In the genomic region with DNA sequence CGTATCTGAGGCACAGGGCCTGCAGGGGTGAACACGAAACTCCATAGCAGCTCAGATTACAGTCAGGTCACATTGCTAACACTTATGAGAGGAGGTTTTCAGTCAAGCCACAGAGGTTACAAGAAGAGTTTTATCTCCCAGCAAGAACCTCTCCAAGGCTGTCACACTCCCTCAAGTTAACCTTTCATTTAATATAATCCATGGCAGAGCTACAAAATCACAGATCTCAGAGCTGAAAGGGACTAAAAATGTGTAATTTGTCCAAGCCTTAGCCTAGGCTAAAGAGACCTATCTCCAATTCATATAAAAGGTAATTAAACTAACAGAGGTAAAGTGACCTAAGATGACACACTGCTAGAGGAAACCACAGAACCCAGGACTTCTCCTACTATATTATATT, we compare ENCODE assay signal across 10 cellular contexts. TPM values are rescaled to one million over a fixed set of nuclear protein-coding genes. Genes with fewer than 3 reads are reported as not detected.
DNase-seq lines count a peak whose midpoint lies in the region; ATAC-seq, FAIRE-seq and TF ChIP-seq lines count a peak whose summit lies in the region.
"Had no signal": no experiment of that assay in that cellular context is flagged by ENCODE, and none has a peak within 500 bp of the region (broad histone marks: within the 10 kb centered on the region; RNA-seq: fewer than 3 reads in every experiment).

No MANE protein-coding gene starts in this region.

- no peaks in the 10 kb centered on the region for H3K27me3 ChIP-seq in CD8-positive, alpha-beta memory T cell (ENCODE audit: insufficient read depth, low read length, poor library complexity, severe bottlenecking)
- no peaks in the 10 kb centered on the region for H3K27me3 ChIP-seq in heart right ventricle

- no peaks in the 10 kb centered on the region for H3K36me3 ChIP-seq in CD8-positive, alpha-beta memory T cell (ENCODE audit: insufficient read depth, low read length)
- peaks cover 0 to 1% (median 0%) of the 10 kb centered on the region in 9 donors for H3K36me3 ChIP-seq in heart right ventricle

- intact Hi-C loops in heart right ventricle (cut with DNase I), result loop anchor here in 1 of 10 donors (5.0 kb wide), 1 partner anchor 69 kb away; the partner anchor contains the start of gene RANBP6

- H3K36me3 Mint-ChIP-seq in CD8-positive, alpha-beta memory T cell, result no peaks in the 10 kb centered on the region

- H3K4me3 Mint-ChIP-seq in CD8-positive, alpha-beta memory T cell, result peak overlapping the region in 5 of 7 donors; percentile 3 to 73 (median 43)

- POLR2A ChIA-PET in CD8-positive, alpha-beta memory T cell (lab: Charles Lee), result no interaction called here

- peaks cover 9% of the 10 kb centered on the region for H3K4me1 ChIP-seq in CD8-positive, alpha-beta memory T cell (ENCODE audit: insufficient read depth, low read length)
- H3K4me1 ChIP-seq in heart right ventricle, result peaks cover 0 to 32% (median 19%) of the 10 kb centered on the region in 9 donors

- FAIRE-seq in HTR-8/SVneo (lab: Jason Lieb, UNC), result no peak
- FAIRE-seq: keratinocyte had no signal

- TF ChIP-seq CTCF in heart right ventricle (IDR thresholded peaks at IDR 0.05), result no peak

- H3K4me1 Mint-ChIP-seq in CD8-positive, alpha-beta memory T cell, result peaks cover 22 to 32% (median 27%) of the 10 kb centered on the region in 3 donors

- CTCF ChIA-PET in CD8-positive, alpha-beta memory T cell (lab: Charles Lee), result no interaction called here

- H3K27ac ChIP-seq in CD8-positive, alpha-beta memory T cell (ENCODE audit: low read depth, low read length), result no peak overlapping the region
- H3K27ac ChIP-seq in heart right ventricle, result no peak overlapping the region

- H3K9me3 Mint-ChIP-seq in CD8-positive, alpha-beta memory T cell, result no peaks in the 10 kb centered on the region

- H3K27me3 Mint-ChIP-seq in CD8-positive, alpha-beta memory T cell, result no peaks in the 10 kb centered on the region

- 39% methylated on average over 2 of the region's 2 CpGs for WGBS in heart right ventricle, 2 donors

- DNase-seq in CD8-positive, alpha-beta memory T cell, result no peak
- peak; percentile 15 for DNase-seq in NCI-H69 (lab: John Stamatoyannopoulos, UW)
- DNase-seq in heart right ventricle, result no peak
- no peak for DNase-seq in NCI-H1048 (lab: John Stamatoyannopoulos, UW)
- DNase-seq in HTR-8/SVneo (ENCODE audit: insufficient read length, low spot score), result no peak
- no peak for DNase-seq in NCI-H748 (lab: John Stamatoyannopoulos, UW; ENCODE audit: unreplicated experiment)

- peak overlapping the region in 7 of 8 donors; percentile 4 to 65 (median 49) for H3K27ac Mint-ChIP-seq in CD8-positive, alpha-beta memory T cell

- H3K4me3 ChIP-seq in CD8-positive, alpha-beta memory T cell (ENCODE audit: low read length), result no peak overlapping the region
- no peak overlapping the region for H3K4me3 ChIP-seq in heart right ventricle

- H3K9me3 ChIP-seq in CD8-positive, alpha-beta memory T cell (ENCODE audit: low read length), result no peaks in the 10 kb centered on the region
- no peaks in the 10 kb centered on the region for H3K9me3 ChIP-seq in heart right ventricle

- peak; percentile 46 for ATAC-seq in GM19463 (IDR thresholded peaks at IDR 0.05; ENCODE audit: unreplicated experiment)
- peak in 5 of 8 donors; percentile 61 to 73 (median 66) for ATAC-seq in heart right ventricle
- no peak for ATAC-seq in GM19395 (IDR thresholded peaks at IDR 0.05; ENCODE audit: unreplicated experiment)

RNA-seq across cellular contexts. Expression of gene MLANA, which starts 57.2 kb away (rescaled TPM):
- total RNA-seq in CD8-positive, alpha-beta memory T cell, result not detected
- polyA plus RNA-seq in CD8-positive, alpha-beta memory T cell, result not detected
- total RNA-seq in heart right ventricle, result not detected
- polyA plus RNA-seq in heart right ventricle, result not detected
- total RNA-seq: pulmonary artery endothelial cell had no signal
- polyA plus RNA-seq: keratinocyte had no signal
